Comparison of ENCODE assay signal across 21 cellular contexts in genomic region chr3:156158656-156159295, GRCh38. TPM values are rescaled to one million over a fixed set of nuclear protein-coding genes. Genes with fewer than 3 reads are reported as not detected.
DNase-seq lines count a peak whose midpoint lies in the region; ATAC-seq and TF ChIP-seq lines count a peak whose summit lies in the region.
"Had no signal": no experiment of that assay in that cellular context is flagged by ENCODE, and none has a peak within 500 bp of the region (broad histone marks: within the 10 kb centered on the region; RNA-seq: fewer than 3 reads in every experiment).

No MANE protein-coding gene starts in this region.

- TF ChIP-seq CTCF in glutamatergic neuron (IDR thresholded peaks at IDR 0.05; ENCODE audit: partially characterized antibody, unreplicated experiment) (no peak), natural killer cell (IDR thresholded peaks at IDR 0.05) (no peak)

- H3K36me3 Mint-ChIP-seq in glutamatergic neuron (ENCODE audit: unreplicated experiment): peaks cover 6% of the 10 kb centered on the region
- no peaks in the 10 kb centered on the region for H3K36me3 Mint-ChIP-seq in natural killer cell
- H3K36me3 Mint-ChIP-seq: CD4-positive, CD25-positive, alpha-beta regulatory T cell had no signal

- no peak overlapping the region for H3K27ac Mint-ChIP-seq in stimulated activated naive CD8-positive, alpha-beta T cell treated with anti-CD3 and anti-CD28 coated beads, Interleukin-15, amount 100 ng/mL, for 72 hours
- H3K27ac Mint-ChIP-seq in glutamatergic neuron (ENCODE audit: unreplicated experiment) (peak overlapping the region; percentile 24), natural killer cell (no peak overlapping the region)
- H3K27ac Mint-ChIP-seq: CD4-positive, CD25-positive, alpha-beta regulatory T cell; H9; T-helper 1 cell treated with Interleukin-12 subunit alpha and Interleukin-12 subunit beta and Interleukin-4 antibody, amounts not matched to agents 30 μg/mL and 1 μg/mL, for 36 hours had no signal

- DNase-seq in stimulated activated naive CD8-positive, alpha-beta T cell treated with anti-CD3 and anti-CD28 coated beads, Interleukin-15, amount 100 ng/mL, for 72 hours: no peak
- no peak for DNase-seq in stimulated activated naive CD8-positive, alpha-beta T cell treated with anti-CD3 and anti-CD28 coated beads, Interleukin-15, Interleukin-2, amounts not matched to agents 100 U/mL and 50 U/mL, for 24 hours
- DNase-seq in NCI-H69 (lab: John Stamatoyannopoulos, UW) (peak; percentile 27), glutamatergic neuron (no peak), NCI-H82 (lab: John Stamatoyannopoulos, UW) (no peak), natural killer cell (no peak), COR-L47 (lab: John Stamatoyannopoulos, UW) (no peak)
- DNase-seq: Caco-2; CD4-positive, CD25-positive, alpha-beta regulatory T cell; H9; KBM-7; MM.1S; NCI-H1092; NCI-H1436 treated with DMSO at 0.1 percent for 48 hours; NCI-H2029 treated with DMSO at 0.1 percent for 48 hours; NCI-H446 treated with DMSO at 0.1 percent for 48 hours; NCI-H526 treated with DMSO at 0.1 percent for 48 hours; PC-9 had no signal

- peaks cover 14% of the 10 kb centered on the region for H3K4me1 Mint-ChIP-seq in stimulated activated naive CD8-positive, alpha-beta T cell treated with anti-CD3 and anti-CD28 coated beads, Interleukin-15, amount 100 ng/mL, for 72 hours
- peaks cover 16% of the 10 kb centered on the region for H3K4me1 Mint-ChIP-seq in glutamatergic neuron (ENCODE audit: low read depth, unreplicated experiment)
- peaks cover 13 to 19% of the 10 kb centered on the region in 2 donors for H3K4me1 Mint-ChIP-seq in natural killer cell

- intact Hi-C loops in natural killer cell (cut with micrococcal nuclease): no loop called here

- no peaks in the 10 kb centered on the region for H3K27me3 Mint-ChIP-seq in stimulated activated naive CD8-positive, alpha-beta T cell treated with anti-CD3 and anti-CD28 coated beads, Interleukin-15, amount 100 ng/mL, for 72 hours
- H3K27me3 Mint-ChIP-seq in glutamatergic neuron (ENCODE audit: unreplicated experiment) (no peaks in the 10 kb centered on the region), natural killer cell (ENCODE audit: low read depth in 2 of 2) (peaks cover 0 to 2% of the 10 kb centered on the region in 2 donors)
- H3K27me3 Mint-ChIP-seq: CD4-positive, CD25-positive, alpha-beta regulatory T cell had no signal

- peak; percentile 42 for ATAC-seq in stimulated activated naive CD8-positive, alpha-beta T cell treated with anti-CD3 and anti-CD28 coated beads, Interleukin-15, amount 100 ng/mL, for 72 hours
- no peak for ATAC-seq in stimulated activated naive CD8-positive, alpha-beta T cell treated with anti-CD3 and anti-CD28 coated beads, Interleukin-15, Interleukin-2, amounts not matched to agents 100 U/mL and 50 U/mL, for 24 hours
- ATAC-seq in natural killer cell: no peak

- no peak overlapping the region for H3K4me3 Mint-ChIP-seq in stimulated activated naive CD8-positive, alpha-beta T cell treated with anti-CD3 and anti-CD28 coated beads, Interleukin-15, amount 100 ng/mL, for 72 hours
- no peak overlapping the region for H3K4me3 Mint-ChIP-seq in glutamatergic neuron (ENCODE audit: unreplicated experiment)
- H3K4me3 Mint-ChIP-seq in natural killer cell: no peak overlapping the region
- H3K4me3 Mint-ChIP-seq: CD4-positive, CD25-positive, alpha-beta regulatory T cell; H9; T-helper 1 cell treated with Interleukin-12 subunit alpha and Interleukin-12 subunit beta and Interleukin-4 antibody, amounts not matched to agents 30 μg/mL and 1 μg/mL, for 36 hours had no signal

- peaks cover 0 to 4% of the 10 kb centered on the region in 2 donors for H3K9me3 Mint-ChIP-seq in stimulated activated naive CD8-positive, alpha-beta T cell treated with anti-CD3 and anti-CD28 coated beads, Interleukin-15, amount 100 ng/mL, for 72 hours
- H3K9me3 Mint-ChIP-seq in glutamatergic neuron (ENCODE audit: unreplicated experiment) (peaks cover 1% of the 10 kb centered on the region), natural killer cell (no peaks in the 10 kb centered on the region)
- H3K9me3 Mint-ChIP-seq: T-helper 1 cell treated with Interleukin-12 subunit alpha and Interleukin-12 subunit beta and Interleukin-4 antibody, amounts not matched to agents 30 μg/mL and 1 μg/mL, for 36 hours had no signal

RNA-seq across cellular contexts. Expression of gene KCNAB1, which starts 38.4 kb away (rescaled TPM):
- total RNA-seq in glutamatergic neuron (ENCODE audit: unreplicated experiment) (16.5 TPM), natural killer cell (not detected)
- total RNA-seq: A673, Daoy had no signal

Comparison
In these comparisons a context has a peak if more than half of its experiments do, and no peak if none do; other contexts are left out.
1. RNA of gene KCNAB1, which starts 38.4 kb away (total RNA-seq): 16.5 TPM in glutamatergic neuron (single experiment); not detected in natural killer cell; every median in the first group is over 10 times any median in the second.